In genomic region chr19:40444181-40445005, GRCh38 we compare ENCODE assay signal across 8 cellular contexts. TPM values are rescaled to one million over a fixed set of nuclear protein-coding genes. Genes with fewer than 3 reads are reported as not detected.
DNase-seq lines count a peak whose midpoint lies in the region; ATAC-seq and TF ChIP-seq lines count a peak whose summit lies in the region.

TSS of gene SERTAD3 (minus strand) at chr19:40444335. CDS start at chr19:40442080, 2,255 bp downstream.

- no peaks in the 10 kb centered on the region for H3K27me3 Mint-ChIP-seq in endodermal cell (ENCODE audit: insufficient read depth)
- H3K27me3 Mint-ChIP-seq in mesothelial cell of epicardium (ENCODE audit: low read depth), result no peaks in the 10 kb centered on the region

- H3K9me3 ChIP-seq in HUES48 (ENCODE audit: control insufficient read depth, insufficient read depth, low read length), result no peaks in the 10 kb centered on the region
- H3K9me3 ChIP-seq in NT2/D1 (ENCODE audit: insufficient read depth, low read length), result no peaks in the 10 kb centered on the region
- no peaks in the 10 kb centered on the region for H3K9me3 ChIP-seq in endodermal cell (ENCODE audit: control insufficient read depth, low read length)

- DNase-seq in D341Med (ENCODE audit: low spot score), result peak; percentile 97
- peak; percentile 80 for DNase-seq in NT2/D1 (ENCODE audit: low read depth, low spot score)
- peak; percentile 88 for DNase-seq in activated CD8-positive, alpha-beta memory T cell treated with anti-CD3 and anti-CD28 coated beads, Interleukin-2, amount 50 U/mL, for 1 hour (ENCODE audit: extremely low read depth)
- peak; percentile 99 for DNase-seq in endodermal cell
- peak; percentile 98 to 99 for DNase-seq in mesothelial cell of epicardium (ENCODE audit: low spot score in 2 of 2, unreplicated experiment in 2 of 2)
- peak; percentile 95 to 96 for DNase-seq in stimulated activated CD8-positive, alpha-beta memory T cell treated with anti-CD3 and anti-CD28 coated beads, Interleukin-15, amount 100 ng/mL, for 48 hours (ENCODE audit: low read depth in 2 of 2)

- ATAC-seq in GM21390 (IDR thresholded peaks at IDR 0.05; ENCODE audit: unreplicated experiment), result peak; percentile 66

- peak within 1 kb of the TSS; percentile 99 for H3K4me3 ChIP-seq in HUES48 (ENCODE audit: low read depth, low read length)
- peak within 1 kb of the TSS; percentile 97 for H3K4me3 ChIP-seq in NT2/D1 (ENCODE audit: insufficient read length, low read depth)
- peak within 1 kb of the TSS; percentile 100 for H3K4me3 ChIP-seq in endodermal cell (ENCODE audit: low read length)

- H3K4me3 Mint-ChIP-seq in endodermal cell (peak within 1 kb of the TSS; percentile 99), mesothelial cell of epicardium (peak within 1 kb of the TSS; percentile 96)

- peak within 1 kb of the TSS; percentile 97 for H3K27ac ChIP-seq in HUES48 (ENCODE audit: low read depth, low read length)
- H3K27ac ChIP-seq in endodermal cell (ENCODE audit: low read depth, low read length), result peak within 1 kb of the TSS; percentile 92

- peaks cover 16% of the 10 kb centered on the region; the same call in 1 of the 2 replicates for H3K4me1 ChIP-seq in HUES48 (ENCODE audit: control insufficient read depth, insufficient read depth, low read length)
- peaks cover 2% of the 10 kb centered on the region for H3K4me1 ChIP-seq in NT2/D1 (ENCODE audit: insufficient read depth, insufficient read length)
- H3K4me1 ChIP-seq in endodermal cell (ENCODE audit: control insufficient read depth, insufficient read depth, low read length), result peaks cover 4% of the 10 kb centered on the region

- H3K36me3 Mint-ChIP-seq in endodermal cell (ENCODE audit: low read depth) (peaks cover 32% of the 10 kb centered on the region), mesothelial cell of epicardium (peaks cover 15% of the 10 kb centered on the region)

- H3K4me1 Mint-ChIP-seq in endodermal cell (peaks cover 28% of the 10 kb centered on the region), mesothelial cell of epicardium (peaks cover 34% of the 10 kb centered on the region)

- 0% methylated on average over 12 to 74 of the region's 74 CpGs for WGBS in endodermal cell (ENCODE audit: insufficient coverage in 1 of 2, insufficient read length in 1 of 2), 2 experiments

- H3K9me3 Mint-ChIP-seq in endodermal cell (no peaks in the 10 kb centered on the region), mesothelial cell of epicardium (no peaks in the 10 kb centered on the region)

- peak; percentile 45 for TF ChIP-seq CTCF in endodermal cell (conservative IDR thresholded peaks at IDR 0.05)
- TF ChIP-seq CTCF in mesothelial cell of epicardium (IDR thresholded peaks at IDR 0.05; ENCODE audit: unreplicated experiment), result peak; percentile 21

- H3K27ac Mint-ChIP-seq in endodermal cell, result peak within 1 kb of the TSS; percentile 99
- peak within 1 kb of the TSS; percentile 99 for H3K27ac Mint-ChIP-seq in mesothelial cell of epicardium

- H3K9ac ChIP-seq in HUES48 (ENCODE audit: low read depth, low read length), result peak within 1 kb of the TSS; percentile 95
- H3K9ac ChIP-seq in NT2/D1 (ENCODE audit: insufficient read length, low read depth), result peak within 1 kb of the TSS; percentile 94
- peak within 1 kb of the TSS; percentile 100 for H3K9ac ChIP-seq in endodermal cell (ENCODE audit: extremely low read depth, low read length, poor library complexity, severe bottlenecking)

- H3K27me3 ChIP-seq in HUES48 (ENCODE audit: control insufficient read depth, insufficient read depth, low read length) (no peaks in the 10 kb centered on the region), NT2/D1 (ENCODE audit: insufficient read depth, insufficient read length) (no peaks in the 10 kb centered on the region), endodermal cell (ENCODE audit: control insufficient read depth, insufficient read depth, low read length, poor library complexity, severe bottlenecking) (no peaks in the 10 kb centered on the region)

- peaks cover 26% of the 10 kb centered on the region for H3K36me3 ChIP-seq in HUES48 (ENCODE audit: control insufficient read depth, insufficient read depth, low read length)
- H3K36me3 ChIP-seq in NT2/D1 (ENCODE audit: insufficient read depth, insufficient read length, low read length), result peaks cover 28% of the 10 kb centered on the region
- peaks cover 29% of the 10 kb centered on the region for H3K36me3 ChIP-seq in endodermal cell (ENCODE audit: control insufficient read depth, insufficient read depth, low read length)

RNA-seq across cellular contexts. Expression of gene SERTAD3, which starts in this region (rescaled TPM):
- total RNA-seq in endodermal cell (10 to 100 TPM; 47.7 to 62.6 TPM), mesothelial cell of epicardium (70.0 to 75.5 TPM (median 70.5 TPM) in 3 replicates)
- 23.6 TPM for polyA plus RNA-seq in endodermal cell (2013, experiment 1 of 2)
- polyA plus RNA-seq in endodermal cell (2013, experiment 2 of 2), result 23.0 TPM

Comparison
In these comparisons a context has a peak if more than half of its experiments do, and no peak if none do; other contexts are left out.
1. Peak in every context shown above with its lines: DNase-seq, ATAC-seq, H3K4me3 ChIP-seq and H3K27ac ChIP-seq.